In genomic region chr20:34363062-34364012, GRCh38 we compare ENCODE assay signal across 8 cellular contexts.
DNase-seq lines count a peak whose midpoint lies in the region; ATAC-seq lines count a peak whose summit lies in the region.

Gene ITCH, plus strand, starts transcription at chr20:34363273. Its CDS starts 30,539 bp downstream, at chr20:34393812.

- H3K4me1 Mint-ChIP-seq in central memory CD8-positive, alpha-beta T cell: peaks cover 38% of the 10 kb centered on the region

- peak within 1 kb of the TSS; percentile 99 for H3K27ac Mint-ChIP-seq in central memory CD8-positive, alpha-beta T cell (ENCODE audit: low read depth)

- no peaks in the 10 kb centered on the region for H3K9me3 Mint-ChIP-seq in central memory CD8-positive, alpha-beta T cell

- peaks cover 18% of the 10 kb centered on the region for H3K36me3 Mint-ChIP-seq in central memory CD8-positive, alpha-beta T cell (ENCODE audit: insufficient read depth)

- DNase-seq in AG08396 (ENCODE audit: low spot score) (peak; percentile 97), NCI-H345 treated with DMSO at 0.1 percent for 48 hours (lab: John Stamatoyannopoulos, UW; ENCODE audit: unreplicated experiment) (peak; percentile 97), islet precursor cell (peak; percentile 98)
- peak; percentile 85 for DNase-seq in activated CD4-positive, CD25-positive, alpha-beta regulatory T cell treated with anti-CD3 and anti-CD28 coated beads, Interleukin-2, amount 50 U/mL, for 16 hours (ENCODE audit: low read depth, low spot score)
- peak; percentile 80 to 84 for DNase-seq in central memory CD8-positive, alpha-beta T cell (ENCODE audit: low spot score in 2 of 2)
- DNase-seq in stimulated activated CD4-positive, alpha-beta T cell treated with anti-CD3 and anti-CD28 coated beads, Interleukin-12 subunit alpha, Interleukin-12 subunit beta, amount 100 ng/mL, for 48 hours (ENCODE audit: low read depth in 2 of 3, low spot score in 1 of 3): peak; percentile 84 to 91 (median 87)

- H3K4me3 Mint-ChIP-seq in central memory CD8-positive, alpha-beta T cell: peak within 1 kb of the TSS; percentile 96

- ATAC-seq in GM19023 (IDR thresholded peaks at IDR 0.05; ENCODE audit: unreplicated experiment): peak; percentile 95
- ATAC-seq in HG03280 (IDR thresholded peaks at IDR 0.05; ENCODE audit: unreplicated experiment): peak; percentile 95
- peak; percentile 98 for ATAC-seq in central memory CD8-positive, alpha-beta T cell (replicated peaks; ENCODE audit: extremely low read depth, poor library complexity, severe bottlenecking)

- H3K27me3 Mint-ChIP-seq in central memory CD8-positive, alpha-beta T cell: no peaks in the 10 kb centered on the region

Comparison
In these comparisons a context has a peak if more than half of its experiments do, and no peak if none do; other contexts are left out.
1. Peak in every context shown above with its lines: DNase-seq and ATAC-seq.